ENCODE assay signal across 1 cellular context in the genomic region with DNA sequence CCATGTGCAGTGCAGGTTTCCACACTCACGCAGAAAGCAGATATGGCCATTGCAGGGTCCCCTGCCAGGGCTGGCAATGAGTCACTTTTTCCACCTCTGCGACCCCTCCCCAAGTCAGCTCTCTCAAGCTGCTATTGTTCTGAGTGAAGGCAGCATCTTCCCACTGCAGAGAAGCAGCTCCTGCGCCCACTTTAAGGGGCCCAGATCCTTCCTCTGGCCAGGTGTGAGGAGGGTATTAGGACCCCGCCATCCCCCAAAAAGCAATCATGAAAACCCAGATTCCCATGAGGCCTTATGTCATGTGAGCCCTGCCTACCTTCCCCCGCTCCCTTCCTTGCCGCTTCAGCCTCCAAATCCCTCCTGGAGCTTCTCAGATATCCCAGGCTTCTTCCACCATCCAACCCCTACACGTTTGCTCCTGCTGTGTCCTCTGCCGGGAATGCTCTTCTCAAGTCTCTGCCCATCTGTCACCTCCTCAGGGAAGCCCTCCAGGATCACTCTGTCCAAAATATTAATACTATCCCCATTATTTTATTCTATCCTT.
TF ChIP-seq lines count a peak whose summit lies in the region.

No MANE protein-coding gene starts in this region.

TF ChIP-seq in K562, 482 proteins besides CTCF, POLR2A, EP300 and RAD21 (continued from another document):
- TF ChIP-seq PRPF4 (IDR thresholded peaks at IDR 0.05; ENCODE audit: insufficient read depth, low read depth, low read length, poor library complexity, severe bottlenecking) (no peak), ZNF197 (CRISPR knock-in tag; IDR thresholded peaks at IDR 0.05; ENCODE audit: low read depth) (no peak), STAT5A (IDR thresholded peaks at IDR 0.05; ENCODE audit: borderline replicate concordance, low read length) (no peak), ATF1 (CRISPR knock-in tag; IDR thresholded peaks at IDR 0.05) (no peak), ATF1 (tag; IDR thresholded peaks at IDR 0.05) (no peak), SETDB1 (IDR thresholded peaks at IDR 0.05; ENCODE audit: low read length) (no peak), PCBP2 (IDR thresholded peaks at IDR 0.05; ENCODE audit: low read depth, low read length, poor library complexity, severe bottlenecking) (no peak), MEIS2 (IDR thresholded peaks at IDR 0.05; ENCODE audit: partially characterized antibody) (no peak), U2AF1 (optimal IDR thresholded peaks at IDR 0.05; ENCODE audit: low read depth, low read length) (no peak), PYGO2 (tag; IDR thresholded peaks at IDR 0.05) (no peak), BCOR (IDR thresholded peaks at IDR 0.05) (0 out of 2 replicates have a peak, but pooled peaks have one; percentile 34)
TF ChIP-seq in K562: peak in this region for 3.
